In genomic region chr11:44229664-44230063, GRCh38 we compare ENCODE assay signal across 18 cellular contexts.
"Had no signal": no experiment of that assay in that cellular context is flagged by ENCODE, and none has a peak within 500 bp of the region (broad histone marks: within the 10 kb centered on the region; RNA-seq: fewer than 3 reads in every experiment).

No MANE protein-coding gene starts in this region.

- H3K4me3 ChIP-seq: cardiac muscle cell, coronary artery, lung, SK-N-MC, spleen, transverse colon had no signal

- H3K27me3 Mint-ChIP-seq: naive thymus-derived CD8-positive, alpha-beta T cell; progenitor cell of endocrine pancreas; stimulated activated memory B cell treated with anti-CD40 and anti-IgM and Interleukin-4, amounts not matched to agents 10 μg/mL and 1 μg/mL and 100 μg/mL, for 72 hours had no signal

- H3K4me3 Mint-ChIP-seq: immature natural killer cell; naive thymus-derived CD8-positive, alpha-beta T cell; stimulated activated memory B cell treated with anti-CD40 and anti-IgM and Interleukin-4, amounts not matched to agents 10 μg/mL and 1 μg/mL and 100 μg/mL, for 72 hours had no signal

- H3K27ac Mint-ChIP-seq: activated naive CD4-positive, alpha-beta T cell treated with anti-CD3 and anti-CD28 coated beads, Interleukin-2, amount 50 U/mL, for 72 hours; activated T-helper 2 cell treated with anti-CD3 and anti-CD28 coated beads, Interferon-gamma antibody, Interleukin-2, Interleukin-4, amounts not matched to agents 10 μg/mL and 5 μg/mL and 100 μg/mL, durations not matched to agents 14 hours and 24 hours and 36 hours; immature natural killer cell; stimulated activated memory B cell treated with anti-CD40 and anti-IgM and Interleukin-4, amounts not matched to agents 10 μg/mL and 1 μg/mL and 100 μg/mL, for 72 hours had no signal

- H3K4me1 Mint-ChIP-seq: stimulated activated memory B cell treated with anti-CD40 and anti-IgM and Interleukin-4, amounts not matched to agents 10 μg/mL and 1 μg/mL and 100 μg/mL, for 72 hours had no signal

- H3K36me3 Mint-ChIP-seq: activated naive CD4-positive, alpha-beta T cell treated with anti-CD3 and anti-CD28 coated beads, Interleukin-2, amount 50 U/mL, for 72 hours had no signal

- DNase-seq: effector CD8-positive, alpha-beta T cell; immature natural killer cell; left cardiac atrium; naive thymus-derived CD8-positive, alpha-beta T cell; right cardiac atrium; spleen; stimulated activated CD4-positive, alpha-beta T cell treated with anti-CD3 and anti-CD28 coated beads, Interleukin-1b, Interleukin-23, amount 100 ng/mL, for 48 hours; T-helper 2 cell had no signal

- H3K4me1 ChIP-seq: spleen had no signal

- H3K36me3 ChIP-seq: neutrophil, transverse colon had no signal

- H3K9me3 Mint-ChIP-seq: activated naive CD4-positive, alpha-beta T cell treated with anti-CD3 and anti-CD28 coated beads, Interleukin-2, amount 50 U/mL, for 72 hours; activated T-helper 2 cell treated with anti-CD3 and anti-CD28 coated beads, Interferon-gamma antibody, Interleukin-2, Interleukin-4, amounts not matched to agents 10 μg/mL and 5 μg/mL and 100 μg/mL, durations not matched to agents 14 hours and 24 hours and 36 hours; immature natural killer cell; naive thymus-derived CD8-positive, alpha-beta T cell; stimulated activated memory B cell treated with anti-CD40 and anti-IgM and Interleukin-4, amounts not matched to agents 10 μg/mL and 1 μg/mL and 100 μg/mL, for 72 hours had no signal

- ATAC-seq: activated naive CD4-positive, alpha-beta T cell treated with anti-CD3 and anti-CD28 coated beads, Interleukin-2, amount 50 U/mL, for 72 hours; left cardiac atrium; naive thymus-derived CD8-positive, alpha-beta T cell; right cardiac atrium; stimulated activated memory B cell treated with anti-CD40 and anti-IgM and Interleukin-4, amounts not matched to agents 10 μg/mL and 1 μg/mL and 100 μg/mL, for 72 hours had no signal

- H3K27ac ChIP-seq: cardiac muscle cell, coronary artery, neutrophil, SK-N-MC, spleen, transverse colon had no signal

- H3K9me3 ChIP-seq: neutrophil, spleen, transverse colon had no signal

- H3K27me3 ChIP-seq: cardiac muscle cell, neutrophil, spleen, transverse colon had no signal
